ENCODE assay signal across 1 cellular context in the genomic region with DNA sequence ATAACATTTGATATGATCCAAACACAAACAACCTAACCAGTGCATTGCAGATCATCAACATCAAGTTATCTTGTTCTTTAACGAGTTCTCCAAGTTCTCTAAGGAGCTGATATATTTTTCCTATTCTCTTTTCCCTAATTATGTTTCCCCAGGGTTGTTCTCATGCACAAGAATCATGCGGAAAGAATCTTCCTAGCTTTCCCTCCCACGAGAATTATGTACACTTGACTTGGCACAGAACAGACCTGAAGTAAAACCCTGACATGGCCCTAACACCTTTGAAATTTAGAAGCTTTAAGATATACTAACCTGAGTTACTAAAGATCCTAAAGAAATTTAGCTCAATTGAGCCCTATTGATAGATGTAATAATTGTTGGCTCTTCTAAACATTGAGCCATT.
TF ChIP-seq lines count a peak whose summit lies in the region.

No MANE protein-coding gene starts in this region.

TF ChIP-seq in A549, 52 proteins besides CTCF, POLR2A, EP300 and RAD21 (continued from another document):
- TF ChIP-seq, protein P1, sequence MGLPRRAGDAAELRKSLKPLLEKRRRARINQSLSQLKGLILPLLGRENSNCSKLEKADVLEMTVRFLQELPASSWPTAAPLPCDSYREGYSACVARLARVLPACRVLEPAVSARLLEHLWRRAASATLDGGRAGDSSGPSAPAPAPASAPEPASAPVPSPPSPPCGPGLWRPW (IDR thresholded peaks at IDR 0.05) = no peak
- TF ChIP-seq BHLHE40 (IDR thresholded peaks at IDR 0.05; ENCODE audit: low read depth, low read length) = no peak
- TF ChIP-seq PHF8 (IDR thresholded peaks at IDR 0.05; ENCODE audit: borderline replicate concordance, low read depth) = no peak
